8 cellular contexts compared by ENCODE assay signal in genomic region chr6:107115695-107116327, GRCh38. TPM values are rescaled to one million over a fixed set of nuclear protein-coding genes. Genes with fewer than 3 reads are reported as not detected.
A peak's percentile ranks its signal among the peaks of the same experiment; 100 is the strongest.
DNase-seq lines count a peak whose midpoint lies in the region; ATAC-seq and TF ChIP-seq lines count a peak whose summit lies in the region.

No MANE protein-coding gene starts in this region.

- no peaks in the 10 kb centered on the region for H3K36me3 ChIP-seq in ACC112 (ENCODE audit: insufficient read depth, low read length)
- no peaks in the 10 kb centered on the region for H3K36me3 ChIP-seq in KOPT-K1 (ENCODE audit: insufficient read depth, low read length)
- no peaks in the 10 kb centered on the region for H3K36me3 ChIP-seq in SJCRH30
- no peaks in the 10 kb centered on the region for H3K36me3 ChIP-seq in breast epithelium
- no peaks in the 10 kb centered on the region for H3K36me3 ChIP-seq in smooth muscle cell (ENCODE audit: low read depth)

- no peak overlapping the region for H3K9ac ChIP-seq in smooth muscle cell (ENCODE audit: low read depth)

- peak overlapping the region; percentile 87 for H3K4me3 ChIP-seq in ACC112 (ENCODE audit: low read depth, low read length)
- peak overlapping the region; percentile 86 for H3K4me3 ChIP-seq in SJCRH30
- H3K4me3 ChIP-seq in breast epithelium: peak overlapping the region; percentile 61 to 77 (median 73)
- peak overlapping the region; percentile 79 for H3K4me3 ChIP-seq in smooth muscle cell

- H3K27me3 ChIP-seq in ACC112 (ENCODE audit: insufficient read depth, low read length) (peaks cover 12% of the 10 kb centered on the region), SJCRH30 (no peaks in the 10 kb centered on the region), breast epithelium (no peaks in the 10 kb centered on the region), smooth muscle cell (ENCODE audit: low read depth) (peaks cover 16% of the 10 kb centered on the region)

- H3K4me1 ChIP-seq in ACC112 (ENCODE audit: control insufficient read depth, insufficient read depth, low read length, unreplicated experiment): peaks cover 15% of the 10 kb centered on the region
- H3K4me1 ChIP-seq in SJCRH30: peaks cover 4% of the 10 kb centered on the region; the same call in 1 of the 2 replicates
- no peaks in the 10 kb centered on the region for H3K4me1 ChIP-seq in breast epithelium
- peaks cover 22% of the 10 kb centered on the region for H3K4me1 ChIP-seq in smooth muscle cell (ENCODE audit: low read depth)

- no peak for TF ChIP-seq POLR2A in breast epithelium (IDR thresholded peaks at IDR 0.05)

- H2AFZ ChIP-seq in ACC112 (ENCODE audit: low read length, unreplicated experiment) (peak overlapping the region; percentile 68), smooth muscle cell (ENCODE audit: low read depth) (peak overlapping the region; percentile 58)

- under 1% methylated on average over 44 of the region's 45 CpGs for WGBS in smooth muscle cell (ENCODE audit: low lambda C conversion rate)

- H3K4me2 ChIP-seq in smooth muscle cell: peak overlapping the region; percentile 98

- TF ChIP-seq CTCF in breast epithelium (IDR thresholded peaks at IDR 0.05) (no peak), smooth muscle cell (IDR thresholded peaks at IDR 0.05; ENCODE audit: borderline replicate concordance, insufficient read depth, poor library complexity, severe bottlenecking) (no peak)

- DNase-seq in SJCRH30 (peak; percentile 83 to 85), breast epithelium (ENCODE audit: low spot score in 2 of 2) (no peak), islet precursor cell (peak; percentile 89), smooth muscle cell (lab: John Stamatoyannopoulos, UW; ENCODE audit: unreplicated experiment) (peak; percentile 33)

- H4K20me1 ChIP-seq in smooth muscle cell (ENCODE audit: low read depth): peaks cover 22% of the 10 kb centered on the region

- H3K79me2 ChIP-seq in ACC112 (ENCODE audit: control insufficient read depth, insufficient read depth, low read length, unreplicated experiment) (no peaks in the 10 kb centered on the region), smooth muscle cell (ENCODE audit: low read depth) (no peaks in the 10 kb centered on the region)

- H3F3A ChIP-seq in smooth muscle cell (ENCODE audit: low read depth): peaks cover 5% of the 10 kb centered on the region

- intact Hi-C loops in breast epithelium (cut with DNase I; ENCODE audit: low total_unique reads): no loop called here

- H3K9me3 ChIP-seq in KOPT-K1 (ENCODE audit: insufficient read depth, low read length, poor library complexity, severe bottlenecking) (no peaks in the 10 kb centered on the region), SJCRH30 (replicated peaks) (no peaks in the 10 kb centered on the region), breast epithelium (no peaks in the 10 kb centered on the region), smooth muscle cell (replicated peaks; ENCODE audit: low read depth) (no peaks in the 10 kb centered on the region)

- H3K27ac ChIP-seq in ACC112 (ENCODE audit: low read depth, low read length) (no peak overlapping the region), KOPT-K1 (ENCODE audit: low read depth, low read length, poor library complexity, severe bottlenecking) (peak overlapping the region; percentile 61), SJCRH30 (peak overlapping the region; percentile 92), breast epithelium (peak overlapping the region; percentile 10 to 87), smooth muscle cell (ENCODE audit: low read depth) (peak overlapping the region; percentile 7)

- ATAC-seq in GM18502 (IDR thresholded peaks at IDR 0.05; ENCODE audit: poor library complexity, unreplicated experiment) (peak; percentile 39), GM19023 (IDR thresholded peaks at IDR 0.05; ENCODE audit: unreplicated experiment) (no peak)

RNA-seq across cellular contexts. Expression of gene BEND3, which starts 0.5 kb away (rescaled TPM):
- 7.1 and 7.3 TPM in 2 replicates for total RNA-seq in SJCRH30 (2014; rRNA removed; shearing (Covaris generic))
- total RNA-seq in breast epithelium (1 to 10 TPM in 2 of 3 donors, under 1 TPM in 1; 0.96 to 3.6 (median 2.5) TPM), smooth muscle cell (2.7 and 3.5 TPM in 2 replicates)
- polyA plus RNA-seq in smooth muscle cell: 0.91 and 2.3 TPM in 2 replicates

Comparison
In these comparisons a context has a peak if more than half of its experiments do, and no peak if none do; other contexts are left out.
1. DNase-seq: peak in SJCRH30 (2 of 2), islet precursor cell (single experiment) and smooth muscle cell (single experiment); none in breast epithelium (0 of 2).
2. Peak in every context shown above with its lines, with median percentiles within 50 percentile points of each other: H3K4me3 ChIP-seq.